Comparison of ENCODE assay signal across 17 cellular contexts in genomic region chr10:100245484-100246220, GRCh38.
"Had no signal": no experiment of that assay in that cellular context is flagged by ENCODE, and none has a peak within 500 bp of the region (broad histone marks: within the 10 kb centered on the region; RNA-seq: fewer than 3 reads in every experiment).

No MANE protein-coding gene starts in this region.

- H3K4me1 ChIP-seq: psoas muscle, testis, upper lobe of right lung had no signal

- DNase-seq: activated CD4-positive, alpha-beta memory T cell treated with anti-CD3 and anti-CD28 coated beads for 36 hours; activated CD4-positive, alpha-beta T cell treated with anti-CD3 and anti-CD28 coated beads for 36 hours; activated naive CD4-positive, alpha-beta T cell treated with anti-CD3 and anti-CD28 coated beads, Interleukin-2, amount 10 ng/mL, durations not matched to agents 7 days and 5 days; activated T-cell treated with anti-CD3 and anti-CD28 coated beads, Interleukin-2, amount 50 U/mL, for 24 hours; dorsolateral prefrontal cortex; foreskin melanocyte; glutamatergic neuron; hypothalamus; kidney; psoas muscle; right cardiac atrium; stimulated activated CD4-positive, alpha-beta T cell treated with anti-CD3 and anti-CD28 coated beads, Interleukin-15, amount 100 ng/mL, for 24 hours; stimulated activated CD4-positive, alpha-beta T cell treated with anti-CD3 and anti-CD28 coated beads, Interleukin-4, amount 100 ng/mL, for 1 hour; testis; upper lobe of right lung had no signal

- H3K27ac ChIP-seq: dorsolateral prefrontal cortex, psoas muscle, skin epidermis, testis, upper lobe of right lung had no signal

- H3K9me3 ChIP-seq: psoas muscle, testis, upper lobe of right lung had no signal

- H3K4me3 ChIP-seq: dorsolateral prefrontal cortex, lung, psoas muscle, skin epidermis, testis, upper lobe of right lung had no signal

- H3K27me3 ChIP-seq: dorsolateral prefrontal cortex, testis, upper lobe of right lung had no signal
